Comparison of ENCODE assay signal across 8 cellular contexts in genomic region chr14:61103541-61104339, GRCh38.
DNase-seq lines count a peak whose midpoint lies in the region; ATAC-seq and TF ChIP-seq lines count a peak whose summit lies in the region.

No MANE protein-coding gene starts in this region.

- DNase-seq in activated T-cell treated with anti-CD3 and anti-CD28 coated beads, Interleukin-2, amount 50 U/mL, for 24 hours, result no peak
- DNase-seq in activated T-cell treated with anti-CD3 and anti-CD28 coated beads, Interleukin-2, amount 50 U/mL, for 1 hour, result no peak
- peak; percentile 21 for DNase-seq in SK-MEL-5 (ENCODE audit: low read depth, low spot score)
- DNase-seq in epithelial cell of proximal tubule (ENCODE audit: low read depth), result peak; percentile 78
- DNase-seq in neural progenitor cell (ENCODE audit: low spot score), result peak; percentile 28
- DNase-seq in NCI-H748 (lab: John Stamatoyannopoulos, UW; ENCODE audit: unreplicated experiment), result no peak
- DNase-seq in NCI-H345 (lab: John Stamatoyannopoulos, UW), result no peak

- H3K36me3 ChIP-seq in neural progenitor cell, result no peaks in the 10 kb centered on the region

- H3K79me2 ChIP-seq in neural progenitor cell (ENCODE audit: low read depth), result no peaks in the 10 kb centered on the region

- H3K4me1 Mint-ChIP-seq in activated T-cell treated with anti-CD3 and anti-CD28 coated beads, Interleukin-2, amount 50 U/mL, for 24 hours (ENCODE audit: low read depth), result peaks cover 26% of the 10 kb centered on the region
- peaks cover 48% of the 10 kb centered on the region for H3K4me1 Mint-ChIP-seq in neural progenitor cell

- H2AFZ ChIP-seq in neural progenitor cell (replicated peaks), result peak overlapping the region; percentile 0

- no peak overlapping the region for H3K27ac ChIP-seq in neural progenitor cell

- no peaks in the 10 kb centered on the region for H3K27me3 Mint-ChIP-seq in activated T-cell treated with anti-CD3 and anti-CD28 coated beads, Interleukin-2, amount 50 U/mL, for 24 hours
- peaks cover under 1% of the 10 kb centered on the region for H3K27me3 Mint-ChIP-seq in neural progenitor cell (ENCODE audit: insufficient read depth, low read depth)

- H3K36me3 Mint-ChIP-seq in activated T-cell treated with anti-CD3 and anti-CD28 coated beads, Interleukin-2, amount 50 U/mL, for 24 hours (ENCODE audit: low read depth), result no peaks in the 10 kb centered on the region
- H3K36me3 Mint-ChIP-seq in neural progenitor cell, result no peaks in the 10 kb centered on the region

- H3F3A ChIP-seq in neural progenitor cell (ENCODE audit: low read depth), result peaks cover 8% of the 10 kb centered on the region

- H3K4me3 ChIP-seq in epithelial cell of proximal tubule (ENCODE audit: low read depth, low read length) (no peak overlapping the region), neural progenitor cell (no peak overlapping the region)

- ATAC-seq in HG03045 (IDR thresholded peaks at IDR 0.05; ENCODE audit: unreplicated experiment), result peak; percentile 75

- TF ChIP-seq CTCF in epithelial cell of proximal tubule (conservative IDR thresholded peaks at IDR 0.05; ENCODE audit: low read depth, low read length) (no peak), neural progenitor cell (IDR thresholded peaks at IDR 0.05) (no peak)

- no peaks in the 10 kb centered on the region for H3K9me3 ChIP-seq in neural progenitor cell (ENCODE audit: low read depth)

- peak overlapping the region; percentile 48 for H3K4me2 ChIP-seq in neural progenitor cell

- in situ Hi-C loops in SK-MEL-5 (cut with HindIII; ENCODE audit: low pct_unique_long_range_greater_than_20kb, low sequenced_read_pairs), result no loop called here

- H3K27ac Mint-ChIP-seq in activated T-cell treated with anti-CD3 and anti-CD28 coated beads, Interleukin-2, amount 50 U/mL, for 24 hours, result peak overlapping the region; percentile 80
- peak overlapping the region; percentile 97 for H3K27ac Mint-ChIP-seq in neural progenitor cell

- H3K4me3 Mint-ChIP-seq in activated T-cell treated with anti-CD3 and anti-CD28 coated beads, Interleukin-2, amount 50 U/mL, for 24 hours, result no peak overlapping the region
- H3K4me3 Mint-ChIP-seq in neural progenitor cell, result peak overlapping the region; percentile 24

- H3K4me1 ChIP-seq in neural progenitor cell, result peaks cover 33% of the 10 kb centered on the region

- no peak overlapping the region for H3K9ac ChIP-seq in neural progenitor cell

- no peaks in the 10 kb centered on the region for H4K20me1 ChIP-seq in neural progenitor cell (ENCODE audit: low read depth)

- no peaks in the 10 kb centered on the region for H3K27me3 ChIP-seq in neural progenitor cell

- H3K9me3 Mint-ChIP-seq in activated T-cell treated with anti-CD3 and anti-CD28 coated beads, Interleukin-2, amount 50 U/mL, for 24 hours, result peaks cover 3% of the 10 kb centered on the region
- peaks cover 5% of the 10 kb centered on the region for H3K9me3 Mint-ChIP-seq in neural progenitor cell

Comparison
In these comparisons a context has a peak if more than half of its experiments do, and no peak if none do; other contexts are left out.
1. DNase-seq: peak in SK-MEL-5 (single experiment), epithelial cell of proximal tubule (single experiment) and neural progenitor cell (single experiment); none in activated T-cell treated with anti-CD3 and anti-CD28 coated beads, Interleukin-2, amount 50 U/mL, for 24 hours (single experiment), activated T-cell treated with anti-CD3 and anti-CD28 coated beads, Interleukin-2, amount 50 U/mL, for 1 hour (single experiment), NCI-H748 (single experiment) and NCI-H345 (single experiment).